In the genomic region with DNA sequence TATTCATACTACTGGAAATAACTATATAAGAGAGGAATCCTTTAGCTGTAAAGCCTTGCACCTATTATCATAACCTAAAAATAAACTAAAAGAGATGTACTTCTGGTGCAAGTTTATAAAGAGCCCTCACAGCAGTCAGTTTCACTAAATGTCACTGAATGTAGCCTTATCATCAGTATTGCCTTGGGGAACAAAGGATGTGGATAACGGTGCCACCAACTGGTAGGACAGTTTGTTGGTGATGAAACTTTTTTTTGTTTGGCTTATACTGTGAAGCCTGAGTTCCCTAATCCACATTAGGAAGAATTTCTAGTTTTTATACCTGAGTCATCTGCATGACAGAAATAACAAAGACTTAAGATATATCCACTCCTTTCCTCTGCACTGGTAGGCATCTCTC, we compare ENCODE assay signal across 9 cellular contexts.
DNase-seq lines count a peak whose midpoint lies in the region; ATAC-seq and TF ChIP-seq lines count a peak whose summit lies in the region.
"Had no signal": no experiment of that assay in that cellular context is flagged by ENCODE, and none has a peak within 500 bp of the region (broad histone marks: within the 10 kb centered on the region; RNA-seq: fewer than 3 reads in every experiment).

No MANE protein-coding gene starts in this region.

- peaks cover 40% of the 10 kb centered on the region for H3K4me1 Mint-ChIP-seq in brain
- H3K4me1 Mint-ChIP-seq in neural progenitor cell = peaks cover 30% of the 10 kb centered on the region
- H3K4me1 Mint-ChIP-seq in activated naive CD4-positive, alpha-beta T cell treated with anti-CD3 and anti-CD28 coated beads, Interleukin-2, amount 10 ng/mL, durations not matched to agents 7 days and 5 days = no peaks in the 10 kb centered on the region

- no peaks in the 10 kb centered on the region for H3K9me3 ChIP-seq in neural progenitor cell (ENCODE audit: low read depth)
- H3K9me3 ChIP-seq: BLaER1 treated with 17β-estradiol and CSF1 and Interleukin-3, amounts not matched to agents 10 nM and 100 nM had no signal

- no peak overlapping the region for H2AFZ ChIP-seq in neural progenitor cell (replicated peaks)

- H3K27me3 Mint-ChIP-seq in brain (peaks cover 2% of the 10 kb centered on the region), neural progenitor cell (ENCODE audit: insufficient read depth, low read depth) (peaks cover 3% of the 10 kb centered on the region)
- H3K27me3 Mint-ChIP-seq in activated naive CD4-positive, alpha-beta T cell treated with anti-CD3 and anti-CD28 coated beads, Interleukin-2, amount 10 ng/mL, durations not matched to agents 7 days and 5 days = no peaks in the 10 kb centered on the region

- H3F3A ChIP-seq in neural progenitor cell (ENCODE audit: low read depth) = no peaks in the 10 kb centered on the region

- H3K4me3 Mint-ChIP-seq in brain (no peak overlapping the region), neural progenitor cell (no peak overlapping the region)
- no peak overlapping the region for H3K4me3 Mint-ChIP-seq in activated naive CD4-positive, alpha-beta T cell treated with anti-CD3 and anti-CD28 coated beads, Interleukin-2, amount 10 ng/mL, durations not matched to agents 7 days and 5 days

- no peak overlapping the region for H3K9ac ChIP-seq in neural progenitor cell
- H3K9ac ChIP-seq: BLaER1 treated with 17β-estradiol and CSF1 and Interleukin-3, amounts not matched to agents 10 nM and 100 nM had no signal

- H3K4me1 ChIP-seq in neural progenitor cell = no peaks in the 10 kb centered on the region

- peaks cover 0 to 3% (median 0%) of the 10 kb centered on the region in 5 experiments for H3K9me3 Mint-ChIP-seq in brain
- peaks cover 5% of the 10 kb centered on the region for H3K9me3 Mint-ChIP-seq in neural progenitor cell
- H3K9me3 Mint-ChIP-seq in activated naive CD4-positive, alpha-beta T cell treated with anti-CD3 and anti-CD28 coated beads, Interleukin-2, amount 10 ng/mL, durations not matched to agents 7 days and 5 days = no peaks in the 10 kb centered on the region
- no peaks in the 10 kb centered on the region for H3K9me3 Mint-ChIP-seq in activated naive CD4-positive, alpha-beta T cell treated with anti-CD3 and anti-CD28 coated beads, Interleukin-2, amount 50 U/mL, for 72 hours

- no peak overlapping the region for H3K27ac Mint-ChIP-seq in brain
- peak overlapping the region; percentile 79 for H3K27ac Mint-ChIP-seq in neural progenitor cell
- no peak overlapping the region for H3K27ac Mint-ChIP-seq in activated naive CD4-positive, alpha-beta T cell treated with anti-CD3 and anti-CD28 coated beads, Interleukin-2, amount 10 ng/mL, durations not matched to agents 7 days and 5 days
- H3K27ac Mint-ChIP-seq in activated naive CD4-positive, alpha-beta T cell treated with anti-CD3 and anti-CD28 coated beads, Interleukin-2, amount 50 U/mL, for 72 hours = no peak overlapping the region

- CTCF ChIA-PET in activated naive CD4-positive, alpha-beta T cell treated with anti-CD3 and anti-CD28 coated beads, Interleukin-2, amount 10 ng/mL, durations not matched to agents 7 days and 5 days (lab: Charles Lee) = no interaction called here

- H3K4me2 ChIP-seq in neural progenitor cell = no peak overlapping the region

- H3K36me3 Mint-ChIP-seq in brain (no peaks in the 10 kb centered on the region), neural progenitor cell (no peaks in the 10 kb centered on the region)
- H3K36me3 Mint-ChIP-seq in activated naive CD4-positive, alpha-beta T cell treated with anti-CD3 and anti-CD28 coated beads, Interleukin-2, amount 10 ng/mL, durations not matched to agents 7 days and 5 days = no peaks in the 10 kb centered on the region
- H3K36me3 Mint-ChIP-seq in activated naive CD4-positive, alpha-beta T cell treated with anti-CD3 and anti-CD28 coated beads, Interleukin-2, amount 50 U/mL, for 72 hours = no peaks in the 10 kb centered on the region

- no peak for ATAC-seq in activated naive CD4-positive, alpha-beta T cell treated with anti-CD3 and anti-CD28 coated beads, Interleukin-2, amount 50 U/mL, for 72 hours

- no peak overlapping the region for H3K4me3 ChIP-seq in neural progenitor cell
- H3K4me3 ChIP-seq: BLaER1 treated with 17β-estradiol and CSF1 and Interleukin-3, amounts not matched to agents 10 nM and 100 nM had no signal

- H4K20me1 ChIP-seq in neural progenitor cell (ENCODE audit: low read depth) = no peaks in the 10 kb centered on the region
- H4K20me1 ChIP-seq: BLaER1 treated with 17β-estradiol and CSF1 and Interleukin-3, amounts not matched to agents 10 nM and 100 nM had no signal

- TF ChIP-seq CTCF in brain (conservative IDR thresholded peaks at IDR 0.05) (peak; percentile 29 to 45), neural progenitor cell (IDR thresholded peaks at IDR 0.05) (peak; percentile 58)

- H3K36me3 ChIP-seq in neural progenitor cell = no peaks in the 10 kb centered on the region
- H3K36me3 ChIP-seq: BLaER1 treated with 17β-estradiol and CSF1 and Interleukin-3, amounts not matched to agents 10 nM and 100 nM had no signal

- DNase-seq in NCI-H2107 treated with DMSO at 0.1 percent for 48 hours (lab: John Stamatoyannopoulos, UW; ENCODE audit: unreplicated experiment) (peak; percentile 51), NCI-H2107 (lab: John Stamatoyannopoulos, UW) (no peak), NCI-H1417 (lab: John Stamatoyannopoulos, UW) (peak; percentile 22 to 73 (median 36)), neural progenitor cell (ENCODE audit: low spot score) (peak; percentile 50), C1 segment of cervical spinal cord (lab: John Stamatoyannopoulos, UW) (no peak)
- no peak for DNase-seq in activated naive CD4-positive, alpha-beta T cell treated with anti-CD3 and anti-CD28 coated beads, Interleukin-2, amount 10 ng/mL, durations not matched to agents 7 days and 5 days
- DNase-seq in activated naive CD4-positive, alpha-beta T cell treated with anti-CD3 and anti-CD28 coated beads, Interleukin-2, amount 50 U/mL, for 72 hours (ENCODE audit: low spot score in 2 of 2) = no peak

- no peaks in the 10 kb centered on the region for H3K27me3 ChIP-seq in neural progenitor cell
- H3K27me3 ChIP-seq: BLaER1 treated with 17β-estradiol and CSF1 and Interleukin-3, amounts not matched to agents 10 nM and 100 nM had no signal

- no peaks in the 10 kb centered on the region for H3K79me2 ChIP-seq in neural progenitor cell (ENCODE audit: low read depth)

- no peak overlapping the region for H3K27ac ChIP-seq in neural progenitor cell
- H3K27ac ChIP-seq: BLaER1 treated with 17β-estradiol and CSF1 and Interleukin-3, amounts not matched to agents 10 nM and 100 nM had no signal

Comparison
In these comparisons a context has a peak if more than half of its experiments do, and no peak if none do; other contexts are left out.
1. DNase-seq: peak in NCI-H2107 treated with DMSO at 0.1 percent for 48 hours (single experiment), NCI-H1417 (3 of 3) and neural progenitor cell (single experiment); none in NCI-H2107 (single experiment), C1 segment of cervical spinal cord (0 of 14), activated naive CD4-positive, alpha-beta T cell treated with anti-CD3 and anti-CD28 coated beads, Interleukin-2, amount 10 ng/mL, durations not matched to agents 7 days and 5 days (single experiment) and activated naive CD4-positive, alpha-beta T cell treated with anti-CD3 and anti-CD28 coated beads, Interleukin-2, amount 50 U/mL, for 72 hours (0 of 2).